In the genomic region with DNA sequence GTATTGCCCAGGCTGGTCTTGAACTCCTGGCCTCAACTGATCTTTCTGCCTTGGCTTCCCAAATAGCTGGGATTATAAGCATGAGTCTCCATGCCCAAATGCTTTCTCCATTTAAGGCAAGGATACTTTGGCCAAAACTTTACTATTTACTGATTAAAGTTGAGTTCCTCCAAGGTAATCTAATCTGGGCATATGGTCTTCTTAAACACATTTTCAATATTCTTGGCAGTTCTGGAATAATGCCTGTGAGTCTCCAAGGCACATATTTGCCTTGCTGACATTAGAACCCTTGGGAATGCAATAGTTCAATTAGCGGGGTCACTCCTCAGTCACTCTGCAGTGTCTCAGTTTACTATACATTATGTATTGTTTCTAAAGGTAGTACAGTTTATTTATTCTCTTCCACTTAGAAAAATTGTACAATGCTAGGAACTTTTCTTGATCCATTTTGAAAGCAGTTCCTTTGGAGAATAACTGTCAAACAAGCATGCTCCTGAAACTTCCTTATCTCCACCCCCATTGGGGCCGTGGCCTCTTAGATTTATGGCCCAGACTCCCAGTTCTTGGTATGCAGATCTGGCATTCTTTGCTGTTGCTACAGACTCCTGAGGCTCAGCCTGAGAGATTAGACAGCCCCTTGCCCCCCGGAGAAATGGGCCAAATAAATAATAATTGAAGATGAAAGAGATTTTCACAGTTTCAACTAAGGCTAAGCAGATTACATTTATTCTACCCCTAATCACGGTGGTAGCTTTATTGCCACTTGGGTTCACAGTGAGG, we compare ENCODE assay signal across 2 cellular contexts.
TF ChIP-seq lines count a peak whose summit lies in the region.

No MANE protein-coding gene starts in this region.

TF ChIP-seq in SK-N-SH treated with all-trans-retinoic acid at 6 μM for 48 hours, 23 proteins besides CTCF, POLR2A, EP300 and RAD21 (continued from another document):
- no peak for TF ChIP-seq TSHZ2 (CRISPR knock-in tag; IDR thresholded peaks at IDR 0.05)
- TF ChIP-seq ZC3H10 (CRISPR knock-in tag; IDR thresholded peaks at IDR 0.05) = no peak

TF ChIP-seq in SK-N-SH, 30 proteins besides CTCF, POLR2A, EP300 and RAD21 (continued from another document):
- TF ChIP-seq NFIC (IDR thresholded peaks at IDR 0.05; ENCODE audit: borderline replicate concordance) = no peak
- TF ChIP-seq RFX5 (IDR thresholded peaks at IDR 0.05; ENCODE audit: low read length) = no peak
- TF ChIP-seq YY1 (IDR thresholded peaks at IDR 0.05; ENCODE audit: low read depth) = no peak
- TF ChIP-seq PBX3 (IDR thresholded peaks at IDR 0.05) = no peak
- TF ChIP-seq FOSL2 (IDR thresholded peaks at IDR 0.05; ENCODE audit: borderline replicate concordance, low read depth) = no peak
- no peak for TF ChIP-seq CHD2 (IDR thresholded peaks at IDR 0.05; ENCODE audit: low read length, partially characterized antibody)
- TF ChIP-seq EZH2phosphoT487 (IDR thresholded peaks at IDR 0.05; ENCODE audit: borderline replicate concordance, low read depth) = no peak
- no peak for TF ChIP-seq RXRA (IDR thresholded peaks at IDR 0.05; ENCODE audit: borderline replicate concordance, low read depth)
- TF ChIP-seq RCOR1 (IDR thresholded peaks at IDR 0.05; ENCODE audit: low read length) = no peak
- no peak for TF ChIP-seq GABPA (IDR thresholded peaks at IDR 0.05; ENCODE audit: low read depth)
- TF ChIP-seq USF1 (IDR thresholded peaks at IDR 0.05; ENCODE audit: borderline replicate concordance, low read depth) = no peak
- TF ChIP-seq IRF3 (IDR thresholded peaks at IDR 0.05; ENCODE audit: low read depth, low read length) = no peak
- no peak for TF ChIP-seq TAF1 (IDR thresholded peaks at IDR 0.05; ENCODE audit: borderline replicate concordance, low read depth, low read length)
- TF ChIP-seq ELF1 (IDR thresholded peaks at IDR 0.05) = no peak
- no peak for TF ChIP-seq MEF2A (IDR thresholded peaks at IDR 0.05; ENCODE audit: borderline replicate concordance, low read depth)
